8 cellular contexts compared by ENCODE assay signal in genomic region chr6:31540640-31541039, GRCh38. TPM values are rescaled to one million over a fixed set of nuclear protein-coding genes. Genes with fewer than 3 reads are reported as not detected.
DNase-seq lines count a peak whose midpoint lies in the region; ATAC-seq and TF ChIP-seq lines count a peak whose summit lies in the region.

No MANE protein-coding gene starts in this region.

- H3K9ac ChIP-seq in BLaER1 treated with 17β-estradiol and CSF1 and Interleukin-3, amounts not matched to agents 10 nM and 100 nM, result peak overlapping the region; percentile 91 to 99 (median 96)
- H3K9ac ChIP-seq in NT2/D1 (ENCODE audit: insufficient read length, low read depth), result peak overlapping the region; percentile 86
- H3K9ac ChIP-seq in endocrine pancreas (ENCODE audit: control insufficient read depth, insufficient read depth, low read length), result peak overlapping the region; percentile 91

- TF ChIP-seq CTCF in neural crest cell (conservative IDR thresholded peaks at IDR 0.05), result no peak

- H3K27ac Mint-ChIP-seq in neural crest cell (ENCODE audit: unreplicated experiment), result peak overlapping the region; percentile 100

- H4K20me1 ChIP-seq in BLaER1 treated with 17β-estradiol and CSF1 and Interleukin-3, amounts not matched to agents 10 nM and 100 nM, result peaks cover 54 to 58% (median 56%) of the 10 kb centered on the region in 11 experiments

- peaks cover 57% of the 10 kb centered on the region for H3K4me1 Mint-ChIP-seq in neural crest cell

- no peaks in the 10 kb centered on the region for H3K9me3 Mint-ChIP-seq in neural crest cell

- no peak for ATAC-seq in GM19023 (IDR thresholded peaks at IDR 0.05; ENCODE audit: unreplicated experiment)

- peak overlapping the region; percentile 92 to 99 (median 97); a peak in 21 of 22 replicates for H3K27ac ChIP-seq in BLaER1 treated with 17β-estradiol and CSF1 and Interleukin-3, amounts not matched to agents 10 nM and 100 nM

- no peaks in the 10 kb centered on the region for H3K27me3 Mint-ChIP-seq in neural crest cell (ENCODE audit: low read depth)

- no peaks in the 10 kb centered on the region for H3K9me3 ChIP-seq in BLaER1 treated with 17β-estradiol and CSF1 and Interleukin-3, amounts not matched to agents 10 nM and 100 nM (replicated peaks in 1 of 11)
- H3K9me3 ChIP-seq in NT2/D1 (ENCODE audit: insufficient read depth, low read length) (no peaks in the 10 kb centered on the region), endocrine pancreas (ENCODE audit: control insufficient read depth, low read length) (no peaks in the 10 kb centered on the region)

- H3K27me3 ChIP-seq in BLaER1 treated with 17β-estradiol and CSF1 and Interleukin-3, amounts not matched to agents 10 nM and 100 nM, result no peaks in the 10 kb centered on the region
- H3K27me3 ChIP-seq in NT2/D1 (ENCODE audit: insufficient read depth, insufficient read length) (no peaks in the 10 kb centered on the region), endocrine pancreas (ENCODE audit: control insufficient read depth, insufficient read depth, low read length) (no peaks in the 10 kb centered on the region)

- peaks cover 40% of the 10 kb centered on the region for H3K36me3 Mint-ChIP-seq in neural crest cell (ENCODE audit: low read depth)

- DNase-seq in NT2/D1 (ENCODE audit: low read depth, low spot score) (no peak), neural crest cell (ENCODE audit: low read depth, low spot score) (no peak), NCI-H2029 (lab: John Stamatoyannopoulos, UW) (no peak), Ammon's horn (ENCODE audit: low spot score) (no peak), NCI-H526 treated with DMSO at 0.1 percent for 48 hours (lab: John Stamatoyannopoulos, UW) (no peak)

- peaks cover 50 to 54% (median 52%) of the 10 kb centered on the region in 11 experiments for H3K36me3 ChIP-seq in BLaER1 treated with 17β-estradiol and CSF1 and Interleukin-3, amounts not matched to agents 10 nM and 100 nM
- peaks cover 57% of the 10 kb centered on the region for H3K36me3 ChIP-seq in NT2/D1 (ENCODE audit: insufficient read depth, insufficient read length, low read length)
- H3K36me3 ChIP-seq in endocrine pancreas (ENCODE audit: control insufficient read depth, insufficient read depth, low read length), result peaks cover 11% of the 10 kb centered on the region

- peak overlapping the region; percentile 74 to 91 (median 86) for H3K4me3 ChIP-seq in BLaER1 treated with 17β-estradiol and CSF1 and Interleukin-3, amounts not matched to agents 10 nM and 100 nM
- H3K4me3 ChIP-seq in NT2/D1 (ENCODE audit: insufficient read length, low read depth) (peak overlapping the region; percentile 66), endocrine pancreas (ENCODE audit: control insufficient read depth, insufficient read depth, low read length) (peak overlapping the region; percentile 96)

- peak overlapping the region; percentile 100 for H3K4me3 Mint-ChIP-seq in neural crest cell

- H3K4me1 ChIP-seq in BLaER1 treated with 17β-estradiol and CSF1 and Interleukin-3, amounts not matched to agents 10 nM and 100 nM, result peaks cover 52 to 76% (median 61%) of the 10 kb centered on the region in 10 experiments
- peaks cover 3% of the 10 kb centered on the region for H3K4me1 ChIP-seq in NT2/D1 (ENCODE audit: insufficient read depth, insufficient read length)
- peaks cover 9% of the 10 kb centered on the region for H3K4me1 ChIP-seq in endocrine pancreas (ENCODE audit: control insufficient read depth, insufficient read depth, low read length)

- H3K4me2 ChIP-seq in BLaER1 treated with 17β-estradiol and CSF1 and Interleukin-3, amounts not matched to agents 10 nM and 100 nM, result peak overlapping the region; percentile 91 to 99 (median 98)

RNA-seq across cellular contexts. Expression of gene DDX39B, which starts 1.2 kb away (rescaled TPM):
- 836 and 881 TPM in 2 replicates for total RNA-seq in neural crest cell

RNA-seq across cellular contexts. Expression of gene ATP6V1G2, which starts 5.8 kb away (rescaled TPM):
- total RNA-seq in neural crest cell, result 3.3 and 5.1 TPM in 2 replicates

RNA-seq across cellular contexts. Expression of gene NFKBIL1, which starts 6.8 kb away (rescaled TPM):
- 25.7 and 28.6 TPM in 2 replicates for total RNA-seq in neural crest cell

RNA-seq across cellular contexts. Expression of gene MCCD1, which starts 11.9 kb away (rescaled TPM):
- not detected in 2 replicates for total RNA-seq in neural crest cell

RNA-seq across cellular contexts. Expression of gene LTA, which starts 31.4 kb away (rescaled TPM):
- 0.26 and 0.36 TPM in 2 replicates for total RNA-seq in neural crest cell
